Comparison of ENCODE assay signal across 22 cellular contexts in the genomic region with DNA sequence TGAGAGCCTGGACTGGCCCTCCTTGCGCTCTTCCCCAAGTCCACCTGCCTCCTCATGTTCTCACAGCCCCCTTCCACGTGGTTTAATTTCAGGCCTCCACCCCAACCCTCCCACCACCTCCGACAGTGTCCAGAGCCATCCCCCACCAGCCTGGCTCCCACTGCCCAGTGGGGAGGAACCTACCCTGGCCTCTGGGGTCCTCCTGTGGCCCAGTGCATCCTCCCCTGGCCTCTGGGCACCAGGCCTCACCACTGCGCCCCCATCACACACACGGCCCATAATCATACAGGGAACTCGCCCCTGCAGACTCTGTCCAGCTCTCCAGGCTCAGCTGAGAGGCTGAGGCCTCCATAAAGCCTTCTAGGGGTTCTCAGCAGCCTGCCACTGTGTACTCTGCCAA. TPM values are rescaled to one million over a fixed set of nuclear protein-coding genes. Genes with fewer than 3 reads are reported as not detected.
DNase-seq lines count a peak whose midpoint lies in the region; ATAC-seq and TF ChIP-seq lines count a peak whose summit lies in the region.
"Had no signal": no experiment of that assay in that cellular context is flagged by ENCODE, and none has a peak within 500 bp of the region (broad histone marks: within the 10 kb centered on the region; RNA-seq: fewer than 3 reads in every experiment).

No MANE protein-coding gene starts in this region.

- H3K4me3 ChIP-seq in right atrium auricular region, result no peak overlapping the region
- H3K4me3 ChIP-seq in esophagus squamous epithelium, result no peak overlapping the region
- no peak overlapping the region for H3K4me3 ChIP-seq in osteoblast (ENCODE audit: insufficient read depth, low read length)
- H3K4me3 ChIP-seq in vagina, result no peak overlapping the region
- H3K4me3 ChIP-seq: A549; BLaER1 treated with 17β-estradiol and CSF1 and Interleukin-3, amounts not matched to agents 10 nM and 100 nM; HAP-1 had no signal

- H3K27ac ChIP-seq in right atrium auricular region, result no peak overlapping the region
- peak overlapping the region in 3 of 4 donors; percentile 40 to 77 (median 66) for H3K27ac ChIP-seq in esophagus squamous epithelium
- no peak overlapping the region for H3K27ac ChIP-seq in osteoblast (ENCODE audit: low read depth, low read length)
- H3K27ac ChIP-seq in vagina, result peak overlapping the region; percentile 30
- H3K27ac ChIP-seq: A549; BLaER1 treated with 17β-estradiol and CSF1 and Interleukin-3, amounts not matched to agents 10 nM and 100 nM had no signal

- TF ChIP-seq CTCF in right atrium auricular region (IDR thresholded peaks at IDR 0.05) (no peak), esophagus squamous epithelium (IDR thresholded peaks at IDR 0.05) (no peak), osteoblast (IDR thresholded peaks at IDR 0.05; ENCODE audit: extremely low read depth, low read depth, low read length) (no peak), vagina (IDR thresholded peaks at IDR 0.05) (no peak)

- intact Hi-C loops in Right ventricle myocardium superior (cut with DNase I), result no loop called here
- intact Hi-C loops in esophagus squamous epithelium (cut with DNase I), result no loop called here
- intact Hi-C loops in vagina (cut with DNase I), result no loop called here

- H3K4me1 ChIP-seq in right atrium auricular region (peaks cover 0 to 7% of the 10 kb centered on the region in 2 donors), esophagus squamous epithelium (peaks cover 26 to 62% (median 26%) of the 10 kb centered on the region in 3 donors), osteoblast (ENCODE audit: insufficient read depth, low read length) (peaks cover 4% of the 10 kb centered on the region), vagina (peaks cover 41% of the 10 kb centered on the region)
- H3K4me1 ChIP-seq: BE2C had no signal

- H3K4me2 ChIP-seq in osteoblast (ENCODE audit: insufficient read depth, low read length), result no peak overlapping the region
- H3K4me2 ChIP-seq: A549; BLaER1 treated with 17β-estradiol and CSF1 and Interleukin-3, amounts not matched to agents 10 nM and 100 nM had no signal

- WGBS in esophagus squamous epithelium, 2 donors, result 70 to 84% methylated on average over 2 to 5 of the region's 6 CpGs

- H3K36me3 ChIP-seq in right atrium auricular region (no peaks in the 10 kb centered on the region), esophagus squamous epithelium (peaks cover 0 to 5% (median 0%) of the 10 kb centered on the region in 3 donors), osteoblast (ENCODE audit: insufficient read depth, low read length) (no peaks in the 10 kb centered on the region), vagina (no peaks in the 10 kb centered on the region)
- H3K36me3 ChIP-seq: BE2C, HAP-1 had no signal

- H3K9me3 ChIP-seq in right atrium auricular region (no peaks in the 10 kb centered on the region), esophagus squamous epithelium (no peaks in the 10 kb centered on the region), osteoblast (ENCODE audit: low read depth, low read length) (no peaks in the 10 kb centered on the region), vagina (no peaks in the 10 kb centered on the region)
- H3K9me3 ChIP-seq: A549; BE2C; BLaER1 treated with 17β-estradiol and CSF1 and Interleukin-3, amounts not matched to agents 10 nM and 100 nM; HAP-1 had no signal

- H3K27me3 ChIP-seq in right atrium auricular region (no peaks in the 10 kb centered on the region), esophagus squamous epithelium (no peaks in the 10 kb centered on the region), osteoblast (ENCODE audit: insufficient read depth, low read length) (no peaks in the 10 kb centered on the region), vagina (no peaks in the 10 kb centered on the region)
- H3K27me3 ChIP-seq: BE2C; BLaER1 treated with 17β-estradiol and CSF1 and Interleukin-3, amounts not matched to agents 10 nM and 100 nM had no signal

- DNase-seq in Right ventricle myocardium superior, result peak; percentile 1
- no peak for DNase-seq in right atrium auricular region (ENCODE audit: low spot score)
- no peak for DNase-seq in esophagus squamous epithelium (lab: John Stamatoyannopoulos, UW)
- DNase-seq in osteoblast (ENCODE audit: insufficient read length, low spot score, missing footprints), result peak; percentile 80
- DNase-seq in vagina (ENCODE audit: extremely low spot score in 2 of 2), result no peak
- no peak for DNase-seq in D341Med (ENCODE audit: low spot score)
- DNase-seq: 8988T; ACHN; AML-193; BE2C; CD4-positive, alpha-beta T cell; DMS79 treated with DMSO at 0.1 percent for 48 hours; GF-D8; GOT3; HFFc6 had no signal

- no peaks in the 10 kb centered on the region for H4K20me1 ChIP-seq in osteoblast (ENCODE audit: insufficient read depth, low read length)

- no peak overlapping the region for H2AFZ ChIP-seq in osteoblast (ENCODE audit: low read length)

- no peak for ATAC-seq in Right ventricle myocardium superior (ENCODE audit: poor library complexity)
- ATAC-seq in GM18909 (IDR thresholded peaks at IDR 0.05; ENCODE audit: poor library complexity, unreplicated experiment), result no peak
- ATAC-seq: A549 had no signal

- H3K79me2 ChIP-seq in osteoblast (ENCODE audit: insufficient read depth, low read length), result peaks cover 3% of the 10 kb centered on the region

- TF ChIP-seq POLR2A in esophagus squamous epithelium (IDR thresholded peaks at IDR 0.05), result no peak
- no peak for TF ChIP-seq POLR2A in vagina (IDR thresholded peaks at IDR 0.05)

RNA-seq across cellular contexts. Expression of a gene that starts 4.2 kb away (rescaled TPM):
- total RNA-seq in Right ventricle myocardium superior (not detected), right atrium auricular region (not detected), esophagus squamous epithelium (under 1 TPM in 1 of 4 donors, not detected in 3; 0.18 TPM), osteoblast (not detected in 2 replicates), vagina (not detected)
- total RNA-seq: CD8-positive, alpha-beta memory T cell; Daoy; G401; HFFc6 had no signal

RNA-seq across cellular contexts. Expression of a gene that starts 4.7 kb away (rescaled TPM):
- 29.7 TPM for total RNA-seq in Right ventricle myocardium superior
- total RNA-seq in right atrium auricular region, result 10 to 100 TPM; 32.8 to 48.1 TPM
- total RNA-seq in esophagus squamous epithelium, result 10 to 100 TPM; 42.5 to 75.2 (median 50.8) TPM
- total RNA-seq in osteoblast, result 40.7 and 43.4 TPM in 2 replicates
- total RNA-seq in vagina, result 66.3 TPM

RNA-seq across cellular contexts. Expression of a gene that starts 17.6 kb away (rescaled TPM):
- total RNA-seq in Right ventricle myocardium superior, result 6.7 TPM
- total RNA-seq in right atrium auricular region, result 10 to 100 TPM in 1 of 2 donors, 1 to 10 TPM in 1; 8.5 to 12.0 TPM
- 10 to 100 TPM in 2 of 4 donors, 1 to 10 TPM in 2; 7.8 to 12.4 (median 10.4) TPM for total RNA-seq in esophagus squamous epithelium
- total RNA-seq in osteoblast, result 19.4 and 22.1 TPM in 2 replicates
- 13.8 TPM for total RNA-seq in vagina

RNA-seq across cellular contexts. Expression of a gene that starts 23.2 kb away (rescaled TPM):
- total RNA-seq in Right ventricle myocardium superior (not detected), right atrium auricular region (not detected), esophagus squamous epithelium (not detected), osteoblast (not detected in 2 replicates), vagina (not detected)
- total RNA-seq: CD4-positive, alpha-beta T cell; CD8-positive, alpha-beta memory T cell; Daoy; HFFc6 had no signal

RNA-seq across cellular contexts. Expression of a gene that starts 51.7 kb away (rescaled TPM):
- 26.6 TPM for total RNA-seq in Right ventricle myocardium superior
- total RNA-seq in right atrium auricular region, result 10 to 100 TPM; 12.7 to 27.6 TPM
- total RNA-seq in esophagus squamous epithelium, result 10 to 100 TPM; 49.2 to 68.0 (median 57.3) TPM
- 63.7 and 69.2 TPM in 2 replicates for total RNA-seq in osteoblast
- total RNA-seq in vagina, result 44.2 TPM

Comparison
In these comparisons a context has a peak if more than half of its experiments do, and no peak if none do; other contexts are left out.
1. DNase-seq: peak in Right ventricle myocardium superior (single experiment) and osteoblast (single experiment); none in right atrium auricular region (single experiment), esophagus squamous epithelium (single experiment), vagina (0 of 2) and D341Med (single experiment).
2. H3K27ac ChIP-seq: peak in esophagus squamous epithelium (3 of 4) and vagina (single experiment); none in right atrium auricular region (0 of 2) and osteoblast (single experiment).